Comparison of ENCODE assay signal across 18 cellular contexts in genomic region chr13:73464758-73465628, GRCh38.
DNase-seq lines count a peak whose midpoint lies in the region; ATAC-seq, FAIRE-seq and TF ChIP-seq lines count a peak whose summit lies in the region.
"Had no signal": no experiment of that assay in that cellular context is flagged by ENCODE, and none has a peak within 500 bp of the region (broad histone marks: within the 10 kb centered on the region; RNA-seq: fewer than 3 reads in every experiment).

No MANE protein-coding gene starts in this region.

- intact Hi-C loops in K562 (cut with micrococcal nuclease) (no loop called here), cardiac septum (cut with DNase I) (no loop called here)

- ATAC-seq in K562, result peak; percentile 89
- ATAC-seq in HG02798 (IDR thresholded peaks at IDR 0.05; ENCODE audit: poor library complexity, unreplicated experiment), result no peak
- ATAC-seq: body of pancreas; left cardiac atrium; stimulated activated memory B cell treated with anti-CD40 and anti-IgM and Interleukin-4, amounts not matched to agents 10 μg/mL and 1 μg/mL and 100 μg/mL, for 72 hours had no signal

- in situ Hi-C loops in K562 (cut with MboI), result no loop called here

- H3K9me1 ChIP-seq in K562 (ENCODE audit: control insufficient read depth, insufficient read depth, low read length), result no peaks in the 10 kb centered on the region
- H3K9me1 ChIP-seq in keratinocyte (ENCODE audit: control insufficient read depth, extremely low read depth, insufficient read depth, low read length), result no peaks in the 10 kb centered on the region

- H3K4me1 ChIP-seq in K562 (replicated peaks in 1 of 2; ENCODE audit: control insufficient read depth in 2 of 2, insufficient read depth in 2 of 2, low read length in 2 of 2) (peaks cover 8 to 28% of the 10 kb centered on the region in 2 experiments; a peak in 3 of 5 replicates), keratinocyte (ENCODE audit: control insufficient read depth, extremely low read depth, insufficient read depth, low read length) (peaks cover 33% of the 10 kb centered on the region), suprapubic skin (peaks cover 30% of the 10 kb centered on the region)
- H3K4me1 ChIP-seq: BLaER1 treated with 17β-estradiol and CSF1 and Interleukin-3, amounts not matched to agents 10 nM and 100 nM; body of pancreas; tibial nerve had no signal

- DNase-seq in OCI-M1 (lab: John Stamatoyannopoulos, UW) (peak; percentile 91), K562 (ENCODE audit: extremely low read depth in 1 of 4, low spot score in 3 of 4) (peak; percentile 13 to 64 (median 36)), keratinocyte (ENCODE audit: low read depth, low spot score) (no peak), suprapubic skin (ENCODE audit: low spot score in 2 of 2) (no peak), cardiac septum (ENCODE audit: low spot score) (no peak), substantia nigra (lab: John Stamatoyannopoulos, UW) (no peak)
- DNase-seq: activated CD4-positive, alpha-beta T cell treated with anti-CD3 and anti-CD28 coated beads, Interleukin-2, amount 50 U/mL, for 48 hours; activated naive CD4-positive, alpha-beta T cell treated with anti-CD3 and anti-CD28 coated beads, Interleukin-2, amount 50 U/mL, for 16 hours; body of pancreas; left cardiac atrium; NCI-H1092; NCI-H2107; NCI-H82 had no signal

- peak overlapping the region; percentile 92 for H2AFZ ChIP-seq in K562 (ENCODE audit: low read depth, low read length)
- H2AFZ ChIP-seq in keratinocyte (ENCODE audit: control insufficient read depth, low read length), result peak overlapping the region; percentile 80

- TF ChIP-seq EP300 in K562 (IDR thresholded peaks at IDR 0.05; ENCODE audit: low read length) (peak; percentile 69), suprapubic skin (IDR thresholded peaks at IDR 0.05) (no peak)

- dilution Hi-C loops in keratinocyte (cut with MboI; ENCODE audit: extremely low pct_ligation_motif_present, low sequenced_read_pairs), result no loop called here

- no peaks in the 10 kb centered on the region for H3K9me3 ChIP-seq in K562 (replicated peaks; ENCODE audit: control insufficient read depth, insufficient read depth, low read depth, low read length)
- H3K9me3 ChIP-seq in keratinocyte (ENCODE audit: control insufficient read depth, low read depth, low read length), result no peaks in the 10 kb centered on the region
- H3K9me3 ChIP-seq in suprapubic skin, result no peaks in the 10 kb centered on the region
- H3K9me3 ChIP-seq: BLaER1 treated with 17β-estradiol and CSF1 and Interleukin-3, amounts not matched to agents 10 nM and 100 nM; body of pancreas; tibial nerve had no signal

- 4% methylated on average over 5 of the region's 5 CpGs for WGBS in K562 (ENCODE audit: insufficient coverage, low coverage, missing lambda C conversion rate)
- WGBS in suprapubic skin, result 40% methylated on average over 5 of the region's 5 CpGs

- H3K79me2 ChIP-seq in K562 (ENCODE audit: control insufficient read depth, insufficient read depth, low read length) (no peaks in the 10 kb centered on the region), keratinocyte (ENCODE audit: control insufficient read depth, insufficient read depth, low read length) (no peaks in the 10 kb centered on the region)

- H4K20me1 ChIP-seq in K562 (replicated peaks; ENCODE audit: control insufficient read depth, insufficient read depth, low read length) (no peaks in the 10 kb centered on the region), keratinocyte (ENCODE audit: control insufficient read depth, extremely low read depth, insufficient read depth, low read length) (no peaks in the 10 kb centered on the region)
- H4K20me1 ChIP-seq: BLaER1 treated with 17β-estradiol and CSF1 and Interleukin-3, amounts not matched to agents 10 nM and 100 nM had no signal

- no TSS peak for BruUV-seq in K562 (replicated peaks; lab: Mats Ljungman, UMichigan)

- TF ChIP-seq POLR2A in K562 (conservative IDR thresholded peaks at IDR 0.05), result no peak
- no peak for TF ChIP-seq POLR2A in suprapubic skin (IDR thresholded peaks at IDR 0.05)

- TF ChIP-seq RAD21 in K562 (CRISPR knock-in tag; conservative IDR thresholded peaks at IDR 0.05 in 1 of 2, IDR thresholded peaks at IDR 0.05 in 1 of 2), result no peak

- POLR2A ChIA-PET in K562 (lab: Yijun Ruan, JAX), result no interaction called here

- H3K4me2 ChIP-seq in K562 (ENCODE audit: insufficient read depth, low read length), result peak overlapping the region; percentile 65
- H3K4me2 ChIP-seq in keratinocyte (ENCODE audit: control insufficient read depth, extremely low read depth, insufficient read depth, low read depth, low read length), result peak overlapping the region; percentile 64
- H3K4me2 ChIP-seq: BLaER1 treated with 17β-estradiol and CSF1 and Interleukin-3, amounts not matched to agents 10 nM and 100 nM had no signal

- H3K4me3 ChIP-seq in K562 (no peak overlapping the region), keratinocyte (ENCODE audit: control insufficient read depth in 2 of 3, extremely low read depth in 1 of 3, insufficient read depth in 2 of 3, low read depth in 1 of 3, low read length in 3 of 3) (no peak overlapping the region), suprapubic skin (no peak overlapping the region)
- H3K4me3 ChIP-seq: BLaER1 treated with 17β-estradiol and CSF1 and Interleukin-3, amounts not matched to agents 10 nM and 100 nM; body of pancreas; tibial nerve had no signal

- peak overlapping the region; percentile 96 for H3K27ac ChIP-seq in K562 (ENCODE audit: extremely low read depth, low read depth, low read length)
- peak overlapping the region; percentile 99 for H3K27ac ChIP-seq in keratinocyte (ENCODE audit: control insufficient read depth, insufficient read depth, low read length)
- H3K27ac ChIP-seq in suprapubic skin, result peak overlapping the region; percentile 81
- no peak overlapping the region for H3K27ac ChIP-seq in substantia nigra (ENCODE audit: low read depth, low read length, poor library complexity, severe bottlenecking)
- H3K27ac ChIP-seq: BLaER1 treated with 17β-estradiol and CSF1 and Interleukin-3, amounts not matched to agents 10 nM and 100 nM; body of pancreas had no signal

- TF ChIP-seq CTCF in K562 (IDR thresholded peaks at IDR 0.05 in 2 of 3, conservative IDR thresholded peaks at IDR 0.05 in 1 of 3; ENCODE audit: insufficient read depth in 2 of 3, low read depth in 1 of 3, low read length in 3 of 3), result no peak
- no peak for TF ChIP-seq CTCF in keratinocyte (optimal IDR thresholded peaks at IDR 0.05 in 1 of 3, IDR thresholded peaks at IDR 0.05 in 1 of 3, conservative IDR thresholded peaks at IDR 0.05 in 1 of 3; ENCODE audit: extremely low read depth in 1 of 3, insufficient read depth in 2 of 3, low read length in 3 of 3)
- TF ChIP-seq CTCF in suprapubic skin (IDR thresholded peaks at IDR 0.05), result no peak

- CTCF ChIA-PET in K562 (lab: Yijun Ruan, JAX; ENCODE audit: low intra/inter-chr PET ratio), result no interaction called here

- H3K9ac ChIP-seq in K562 (ENCODE audit: insufficient read depth in 1 of 2, low read depth in 2 of 2, low read length in 2 of 2) (peak overlapping the region in 1 of 2 experiments; percentile 63; a peak in 2 of 4 replicates), keratinocyte (ENCODE audit: control insufficient read depth, extremely low read depth, insufficient read depth, low read length) (peak overlapping the region; percentile 74)
- H3K9ac ChIP-seq: BLaER1 treated with 17β-estradiol and CSF1 and Interleukin-3, amounts not matched to agents 10 nM and 100 nM had no signal

- H3K36me3 ChIP-seq in K562 (ENCODE audit: control insufficient read depth, insufficient read depth, low read length) (no peaks in the 10 kb centered on the region), keratinocyte (ENCODE audit: control insufficient read depth in 2 of 2, extremely low read depth in 1 of 2, insufficient read depth in 2 of 2, low read length in 2 of 2) (no peaks in the 10 kb centered on the region), suprapubic skin (no peaks in the 10 kb centered on the region)
- H3K36me3 ChIP-seq: BLaER1 treated with 17β-estradiol and CSF1 and Interleukin-3, amounts not matched to agents 10 nM and 100 nM; tibial nerve had no signal

- FAIRE-seq in K562 (lab: Jason Lieb, UNC) (peak; percentile 73), keratinocyte (lab: Jason Lieb, UNC) (peak; percentile 82)
- FAIRE-seq: RCC 7860 had no signal

- H3K27me3 ChIP-seq in K562 (ENCODE audit: control insufficient read depth in 2 of 2, insufficient read depth in 2 of 2, low read length in 2 of 2) (no peaks in the 10 kb centered on the region), keratinocyte (ENCODE audit: control insufficient read depth, extremely low read depth, insufficient read depth, low read length) (no peaks in the 10 kb centered on the region), suprapubic skin (no peaks in the 10 kb centered on the region)
- H3K27me3 ChIP-seq: BLaER1 treated with 17β-estradiol and CSF1 and Interleukin-3, amounts not matched to agents 10 nM and 100 nM; body of pancreas; tibial nerve had no signal

TF ChIP-seq in K562, 482 proteins besides CTCF, POLR2A, EP300 and RAD21 (continues in another document):
- TF ChIP-seq CBFA2T2 (conservative IDR thresholded peaks at IDR 0.05) (peak; percentile 67), ARID1B (IDR thresholded peaks at IDR 0.05) (peak; percentile 84), MXI1 (IDR thresholded peaks at IDR 0.05; ENCODE audit: low read depth, low read length) (no peak), ZNF41 (CRISPR knock-in tag; conservative IDR thresholded peaks at IDR 0.05) (no peak), NFRKB (IDR thresholded peaks at IDR 0.05; ENCODE audit: low read depth) (0 out of 2 replicates have a peak, but pooled peaks have one; percentile 27), ZNF589 (CRISPR knock-in tag; IDR thresholded peaks at IDR 0.05; ENCODE audit: low read depth) (peak; percentile 29; the same call in 1 of the 2 replicates), MYNN (IDR thresholded peaks at IDR 0.05) (0 out of 2 replicates have a peak, but pooled peaks have one; percentile 34), MYNN (CRISPR knock-in tag; IDR thresholded peaks at IDR 0.05) (no peak), PURB (CRISPR knock-in tag; IDR thresholded peaks at IDR 0.05; ENCODE audit: low read depth) (no peak), ETS2 (tag; IDR thresholded peaks at IDR 0.05; ENCODE audit: borderline replicate concordance, poor library complexity, severe bottlenecking) (no peak), DPF2 (IDR thresholded peaks at IDR 0.05) (peak; percentile 48; the same call in 1 of the 2 replicates), NFIC (IDR thresholded peaks at IDR 0.05) (peak; percentile 23; the same call in 1 of the 2 replicates), ZNF766 (CRISPR knock-in tag; conservative IDR thresholded peaks at IDR 0.05) (peak; percentile 35; the same call in 1 of the 2 replicates), NFIX (CRISPR knock-in tag; IDR thresholded peaks at IDR 0.05; ENCODE audit: low read depth) (no peak)

Comparison
In these comparisons a context has a peak if more than half of its experiments do, and no peak if none do; other contexts are left out.
1. DNase-seq: peak in OCI-M1 (single experiment) and K562 (4 of 4); none in keratinocyte (single experiment), suprapubic skin (0 of 2), cardiac septum (single experiment) and substantia nigra (0 of 49).